27 cellular contexts compared by ENCODE assay signal in the genomic region with DNA sequence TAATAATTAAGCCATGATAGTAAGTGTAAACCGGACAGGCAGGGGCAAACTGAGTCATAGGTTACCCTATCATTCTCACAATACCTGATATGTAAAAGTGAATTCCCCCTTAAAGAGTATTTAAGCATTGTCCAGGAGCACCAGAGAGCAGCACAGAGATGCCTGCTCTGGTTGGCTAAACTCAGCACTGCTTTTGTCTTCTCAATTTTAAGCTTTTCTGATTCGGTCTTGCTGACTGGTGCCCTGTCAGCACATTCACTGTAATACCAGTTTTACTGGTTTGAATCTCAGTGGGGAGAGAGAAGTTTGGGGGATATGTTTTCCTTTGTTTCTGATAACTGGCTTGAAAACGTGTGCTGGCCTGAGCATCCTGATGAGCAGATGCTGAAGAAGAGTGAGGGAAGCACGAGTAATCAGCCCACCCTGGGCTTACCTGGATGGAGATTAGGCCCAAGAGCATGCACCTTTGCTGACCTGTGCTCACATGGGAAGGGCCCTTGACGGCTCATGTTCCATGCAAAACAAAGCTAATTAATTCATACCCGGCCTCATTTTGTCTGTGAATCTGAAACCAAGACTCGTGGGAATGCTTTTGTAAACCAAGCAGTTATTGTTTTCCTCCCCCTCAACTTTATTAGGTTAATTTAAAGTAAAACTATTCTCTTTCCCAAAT.
DNase-seq lines count a peak whose midpoint lies in the region; ATAC-seq and TF ChIP-seq lines count a peak whose summit lies in the region.
"Had no signal": no experiment of that assay in that cellular context is flagged by ENCODE, and none has a peak within 500 bp of the region (broad histone marks: within the 10 kb centered on the region; RNA-seq: fewer than 3 reads in every experiment).

No MANE protein-coding gene starts in this region.

- H3K79me1 ChIP-seq in H9 (ENCODE audit: insufficient read depth, low read depth, low read length, poor library complexity, severe bottlenecking), result no peaks in the 10 kb centered on the region

- peaks cover 11 to 14% of the 10 kb centered on the region in 2 experiments for H3K4me1 Mint-ChIP-seq in H9
- peaks cover 2% of the 10 kb centered on the region for H3K4me1 Mint-ChIP-seq in activated CD4-positive, alpha-beta memory T cell treated with anti-CD3 and anti-CD28 coated beads, Interleukin-2, amount 10 ng/mL, durations not matched to agents 7 days and 5 days
- H3K4me1 Mint-ChIP-seq: CD14-positive monocyte, nephron had no signal

- H3K36me3 ChIP-seq in BLaER1 treated with 17β-estradiol and CSF1 and Interleukin-3, amounts not matched to agents 10 nM and 100 nM, result no peaks in the 10 kb centered on the region
- H3K36me3 ChIP-seq in PC-3 (ENCODE audit: low read depth, low read length), result no peaks in the 10 kb centered on the region
- H3K36me3 ChIP-seq: ascending aorta, heart right ventricle, MG63, upper lobe of right lung, WERI-Rb-1 had no signal

- peaks cover 6 to 10% (median 8%) of the 10 kb centered on the region in 10 experiments; a peak in 15 of 20 replicates for H3K4me1 ChIP-seq in BLaER1 treated with 17β-estradiol and CSF1 and Interleukin-3, amounts not matched to agents 10 nM and 100 nM
- H3K4me1 ChIP-seq in H9 (ENCODE audit: insufficient read depth, low read length) (peaks cover 3% of the 10 kb centered on the region; the same call in 1 of the 2 replicates), PC-3 (ENCODE audit: insufficient read depth, low read length) (peaks cover 24% of the 10 kb centered on the region)
- H3K4me1 ChIP-seq: ascending aorta, heart right ventricle, upper lobe of right lung had no signal

- no peak overlapping the region for H2BK12ac ChIP-seq in H9 (ENCODE audit: insufficient read length, low read depth, low read length)

- H3K4ac ChIP-seq in H9 (ENCODE audit: low read depth, low read length), result no peak overlapping the region

- no peak overlapping the region for H3K4me3 ChIP-seq in BLaER1 treated with 17β-estradiol and CSF1 and Interleukin-3, amounts not matched to agents 10 nM and 100 nM
- no peak overlapping the region for H3K4me3 ChIP-seq in PC-3 (ENCODE audit: low read length)
- H3K4me3 ChIP-seq: ascending aorta, dorsolateral prefrontal cortex, GM23248, heart right ventricle, MG63, SK-N-MC, upper lobe of right lung had no signal

- peak; percentile 32 for DNase-seq in H9
- DNase-seq in PC-3, result peak; percentile 25
- peak; percentile 19 for DNase-seq in iPS-NIHi7 (ENCODE audit: extremely low spot score)
- DNase-seq in activated CD4-positive, alpha-beta memory T cell treated with anti-CD3 and anti-CD28 coated beads, Interleukin-2, amount 10 ng/mL, durations not matched to agents 7 days and 5 days, result no peak
- DNase-seq in NCI-H774 (lab: John Stamatoyannopoulos, UW), result no peak
- no peak for DNase-seq in GM03348 (ENCODE audit: low spot score)
- DNase-seq: activated CD8-positive, alpha-beta memory T cell treated with anti-CD3 and anti-CD28 coated beads, Interleukin-2, amount 50 U/mL, for 48 hours; dorsolateral prefrontal cortex; GDM1; GM23248; heart right ventricle; immature natural killer cell; left ventricle myocardium superior; MG63; NCI-H146; posterior cingulate gyrus; upper lobe of right lung; WERI-Rb-1 had no signal

- H2BK120ac ChIP-seq in H9 (ENCODE audit: low read depth, low read length, poor library complexity, severe bottlenecking), result no peak overlapping the region

- H3K56ac ChIP-seq in H9 (ENCODE audit: insufficient read length, low read depth, low read length), result no peak overlapping the region

- no peaks in the 10 kb centered on the region for H3K9me3 ChIP-seq in BLaER1 treated with 17β-estradiol and CSF1 and Interleukin-3, amounts not matched to agents 10 nM and 100 nM (replicated peaks in 1 of 11)
- H3K9me3 ChIP-seq in H9 (ENCODE audit: control insufficient read depth, low read depth, low read length), result no peaks in the 10 kb centered on the region
- H3K9me3 ChIP-seq in PC-3 (ENCODE audit: low read length), result no peaks in the 10 kb centered on the region
- H3K9me3 ChIP-seq: ascending aorta, heart right ventricle, MG63, upper lobe of right lung had no signal

- WGBS in H9 (ENCODE audit: extremely low coverage, insufficient read length, low lambda C conversion rate), result no CpG with 5 or more reads among the region's 7 CpGs

- no peaks in the 10 kb centered on the region for H3K79me2 ChIP-seq in H9 (ENCODE audit: insufficient read depth, low read length)
- no peaks in the 10 kb centered on the region for H3K79me2 ChIP-seq in PC-3 (ENCODE audit: low read length)

- no peak overlapping the region for H4K8ac ChIP-seq in H9 (replicated peaks; ENCODE audit: insufficient read length, low read depth, low read length)

- no peaks in the 10 kb centered on the region for H3K23me2 ChIP-seq in H9 (ENCODE audit: insufficient read length, low read depth, low read length, poor library complexity, severe bottlenecking)

- H2AFZ ChIP-seq in H9 (ENCODE audit: low read length) (no peak overlapping the region), PC-3 (ENCODE audit: low read length) (no peak overlapping the region)
- H2AFZ ChIP-seq: GM23248 had no signal

- no peak overlapping the region for H4K91ac ChIP-seq in H9 (ENCODE audit: insufficient read length, low read depth, low read length)

- no peak overlapping the region for H2BK20ac ChIP-seq in H9 (ENCODE audit: low read depth, low read length, poor library complexity, severe bottlenecking)

- H3K27me3 Mint-ChIP-seq in H9 (ENCODE audit: low read depth), result no peaks in the 10 kb centered on the region; the same call in none of the 2 replicates
- H3K27me3 Mint-ChIP-seq in activated CD4-positive, alpha-beta memory T cell treated with anti-CD3 and anti-CD28 coated beads, Interleukin-2, amount 10 ng/mL, durations not matched to agents 7 days and 5 days, result peaks cover 8% of the 10 kb centered on the region

- H2BK15ac ChIP-seq in H9 (ENCODE audit: low read depth, low read length), result no peak overlapping the region

- H2AK5ac ChIP-seq in H9 (ENCODE audit: insufficient read length, low read length), result no peak overlapping the region

- POLR2A ChIA-PET in PC-3 (lab: Charles Lee; ENCODE audit: unreplicated experiment), result no interaction called here
- POLR2A ChIA-PET in activated CD4-positive, alpha-beta memory T cell treated with anti-CD3 and anti-CD28 coated beads, Interleukin-2, amount 10 ng/mL, durations not matched to agents 7 days and 5 days (lab: Charles Lee), result no interaction called here

- H3T11ph ChIP-seq in H9 (ENCODE audit: low read length), result no peak overlapping the region

- no peaks in the 10 kb centered on the region for H4K20me1 ChIP-seq in BLaER1 treated with 17β-estradiol and CSF1 and Interleukin-3, amounts not matched to agents 10 nM and 100 nM
- no peaks in the 10 kb centered on the region for H4K20me1 ChIP-seq in H9 (ENCODE audit: control insufficient read depth, insufficient read depth, insufficient read length)
- H4K20me1 ChIP-seq in PC-3 (ENCODE audit: low read length), result no peaks in the 10 kb centered on the region

- H3K4me2 ChIP-seq in BLaER1 treated with 17β-estradiol and CSF1 and Interleukin-3, amounts not matched to agents 10 nM and 100 nM, result peak overlapping the region in 7 of 11 experiments; percentile 2 to 50 (median 18); a peak in 9 of 22 replicates
- H3K4me2 ChIP-seq in H9 (ENCODE audit: insufficient read depth, insufficient read length, low read length), result no peak overlapping the region
- no peak overlapping the region for H3K4me2 ChIP-seq in PC-3 (ENCODE audit: low read length)

- BruUV-seq in PC-3 (replicated peaks; lab: Mats Ljungman, UMichigan), result no TSS peak

- CTCF ChIA-PET in PC-3 (lab: Charles Lee), result no interaction called here
- CTCF ChIA-PET in activated CD4-positive, alpha-beta memory T cell treated with anti-CD3 and anti-CD28 coated beads, Interleukin-2, amount 10 ng/mL, durations not matched to agents 7 days and 5 days (lab: Charles Lee), result no interaction called here

- no peak overlapping the region for H3K23ac ChIP-seq in H9 (ENCODE audit: insufficient read length, low read depth, low read length)

- no peak overlapping the region for H2BK5ac ChIP-seq in H9 (ENCODE audit: insufficient read length, low read length)

- intact Hi-C loops in PC-3 (cut with micrococcal nuclease), result no loop called here

- H3K18ac ChIP-seq in H9 (ENCODE audit: insufficient read length, low read depth, low read length), result no peak overlapping the region

- H3K4me3 Mint-ChIP-seq in H9, result no peak overlapping the region
- no peak overlapping the region for H3K4me3 Mint-ChIP-seq in activated CD4-positive, alpha-beta memory T cell treated with anti-CD3 and anti-CD28 coated beads, Interleukin-2, amount 10 ng/mL, durations not matched to agents 7 days and 5 days
- H3K4me3 Mint-ChIP-seq: activated naive CD8-positive, alpha-beta T cell; CD14-positive monocyte; immature natural killer cell; nephron had no signal

- no peaks in the 10 kb centered on the region; a peak in 1 of 7 replicates for H3K36me3 Mint-ChIP-seq in H9 (ENCODE audit: insufficient read depth in 1 of 3, low read depth in 3 of 3)
- no peaks in the 10 kb centered on the region for H3K36me3 Mint-ChIP-seq in activated CD4-positive, alpha-beta memory T cell treated with anti-CD3 and anti-CD28 coated beads, Interleukin-2, amount 10 ng/mL, durations not matched to agents 7 days and 5 days (ENCODE audit: low read depth)
- H3K36me3 Mint-ChIP-seq: activated naive CD8-positive, alpha-beta T cell; CD14-positive monocyte; immature natural killer cell had no signal

- H3K9me3 Mint-ChIP-seq in H9, result peaks cover 2 to 3% of the 10 kb centered on the region in 2 experiments; a peak in 2 of 5 replicates
- H3K9me3 Mint-ChIP-seq in activated CD4-positive, alpha-beta memory T cell treated with anti-CD3 and anti-CD28 coated beads, Interleukin-2, amount 10 ng/mL, durations not matched to agents 7 days and 5 days, result no peaks in the 10 kb centered on the region
- H3K9me3 Mint-ChIP-seq: activated T-helper 2 cell treated with anti-CD3 and anti-CD28 coated beads, Interferon-gamma antibody, Interleukin-2, Interleukin-4, amounts not matched to agents 10 μg/mL and 5 μg/mL and 100 μg/mL, durations not matched to agents 14 hours and 24 hours and 36 hours; nephron had no signal

- H3K27me3 ChIP-seq in BLaER1 treated with 17β-estradiol and CSF1 and Interleukin-3, amounts not matched to agents 10 nM and 100 nM, result no peaks in the 10 kb centered on the region
- H3K27me3 ChIP-seq in H9 (ENCODE audit: insufficient read depth, low read length), result no peaks in the 10 kb centered on the region
- H3K27me3 ChIP-seq in PC-3 (ENCODE audit: low read length), result no peaks in the 10 kb centered on the region
- H3K27me3 ChIP-seq: ascending aorta, dorsolateral prefrontal cortex, MG63, upper lobe of right lung had no signal

- no peak overlapping the region for H4K5ac ChIP-seq in H9 (ENCODE audit: insufficient read length, low read depth, low read length)

- no peak overlapping the region for H3K9ac ChIP-seq in BLaER1 treated with 17β-estradiol and CSF1 and Interleukin-3, amounts not matched to agents 10 nM and 100 nM
- H3K9ac ChIP-seq in H9 (ENCODE audit: extremely low read depth, insufficient read length, low read length) (no peak overlapping the region), PC-3 (ENCODE audit: low read length) (no peak overlapping the region)
- H3K9ac ChIP-seq: GM23248 had no signal

- ATAC-seq in PC-3 (no peak), GM21360 (IDR thresholded peaks at IDR 0.05; ENCODE audit: unreplicated experiment) (no peak)
- ATAC-seq: heart right ventricle, left ventricle myocardium superior, upper lobe of right lung had no signal

- no peak for TF ChIP-seq CTCF in H9 (conservative IDR thresholded peaks at IDR 0.05)
- no peak for TF ChIP-seq CTCF in PC-3 (conservative IDR thresholded peaks at IDR 0.05; ENCODE audit: low read depth, low read length)

- no peaks in the 10 kb centered on the region for H3K9me2 ChIP-seq in PC-3 (replicated peaks; ENCODE audit: low read length)

- no peaks in the 10 kb centered on the region for H3F3A ChIP-seq in PC-3 (ENCODE audit: low read length, unreplicated experiment)

- H3K27ac ChIP-seq in BLaER1 treated with 17β-estradiol and CSF1 and Interleukin-3, amounts not matched to agents 10 nM and 100 nM, result no peak overlapping the region
- H3K27ac ChIP-seq in H9 (ENCODE audit: insufficient read length, low read depth, low read length) (no peak overlapping the region), PC-3 (ENCODE audit: low read length) (no peak overlapping the region)
- H3K27ac ChIP-seq: ascending aorta, dorsolateral prefrontal cortex, epithelial cell of prostate, GM23248, heart right ventricle, SK-N-MC, upper lobe of right lung, WERI-Rb-1 had no signal

- no peak overlapping the region for H3K14ac ChIP-seq in H9 (ENCODE audit: insufficient read depth, low read length)

- H3K27ac Mint-ChIP-seq in H9, result peak overlapping the region in 2 of 3 experiments; percentile 66 to 69; a peak in 3 of 7 replicates
- no peak overlapping the region for H3K27ac Mint-ChIP-seq in activated CD4-positive, alpha-beta memory T cell treated with anti-CD3 and anti-CD28 coated beads, Interleukin-2, amount 10 ng/mL, durations not matched to agents 7 days and 5 days
- H3K27ac Mint-ChIP-seq: activated naive CD8-positive, alpha-beta T cell; activated T-helper 2 cell treated with anti-CD3 and anti-CD28 coated beads, Interferon-gamma antibody, Interleukin-2, Interleukin-4, amounts not matched to agents 10 μg/mL and 5 μg/mL and 100 μg/mL, durations not matched to agents 14 hours and 24 hours and 36 hours; CD14-positive monocyte; immature natural killer cell; nephron had no signal

Comparison
In these comparisons a context has a peak if more than half of its experiments do, and no peak if none do; other contexts are left out.
1. H3K4me2 ChIP-seq: peak in BLaER1 treated with 17β-estradiol and CSF1 and Interleukin-3, amounts not matched to agents 10 nM and 100 nM (7 of 11); none in H9 (single experiment) and PC-3 (single experiment).
2. DNase-seq: peak in H9 (single experiment), PC-3 (single experiment) and iPS-NIHi7 (single experiment); none in activated CD4-positive, alpha-beta memory T cell treated with anti-CD3 and anti-CD28 coated beads, Interleukin-2, amount 10 ng/mL, durations not matched to agents 7 days and 5 days (single experiment), NCI-H774 (single experiment) and GM03348 (single experiment).